ENCODE assay signal across 24 cellular contexts in genomic region chr20:49377326-49377725, GRCh38.
A peak's percentile ranks its signal among the peaks of the same experiment; 100 is the strongest.
DNase-seq lines count a peak whose midpoint lies in the region; ATAC-seq, FAIRE-seq and TF ChIP-seq lines count a peak whose summit lies in the region.
"Had no signal": no experiment of that assay in that cellular context is flagged by ENCODE, and none has a peak within 500 bp of the region (broad histone marks: within the 10 kb centered on the region; RNA-seq: fewer than 3 reads in every experiment).

No MANE protein-coding gene starts in this region.

- peaks cover 51% of the 10 kb centered on the region for H3K27me3 Mint-ChIP-seq in stimulated activated memory B cell treated with anti-CD40 and anti-IgM and Interleukin-4, amounts not matched to agents 10 μg/mL and 1 μg/mL and 100 μg/mL, for 72 hours

- 7% methylated on average over 4 of the region's 4 CpGs for WGBS in HepG2 (ENCODE audit: low lambda C conversion rate)
- WGBS in right lobe of liver (ENCODE audit: insufficient coverage, low coverage, low lambda C conversion rate, missing lambda C conversion rate) = 58% methylated on average over 4 of the region's 4 CpGs

- H3K36me3 ChIP-seq in HepG2 (replicated peaks in 1 of 2; ENCODE audit: control insufficient read depth in 1 of 2, insufficient read depth in 2 of 2, low read length in 2 of 2) (no peaks in the 10 kb centered on the region), right lobe of liver (no peaks in the 10 kb centered on the region)
- H3K36me3 ChIP-seq: BE2C, SJCRH30 had no signal

- POLR2A ChIA-PET in HepG2 (lab: Yijun Ruan, JAX) = interaction anchor here (0.6 kb wide), 1 partner anchor 39 kb away, joined by 4 read pairs; no protein-coding TSS in a partner anchor

- intact Hi-C loops in HepG2 (cut with micrococcal nuclease; ENCODE audit: unreplicated experiment) = no loop called here
- intact Hi-C loops in right lobe of liver (cut with DNase I) = no loop called here

- H3K4me2 ChIP-seq in HepG2 (ENCODE audit: low read depth, low read length) = no peak overlapping the region

- no peaks in the 10 kb centered on the region for H3K36me3 Mint-ChIP-seq in stimulated activated memory B cell treated with anti-CD40 and anti-IgM and Interleukin-4, amounts not matched to agents 10 μg/mL and 1 μg/mL and 100 μg/mL, for 72 hours
- H3K36me3 Mint-ChIP-seq: CD14-positive monocyte; CD8-positive, alpha-beta memory T cell had no signal

- H3K4me3 ChIP-seq in HepG2 (replicated peaks in 1 of 3; ENCODE audit: insufficient read depth in 1 of 3, low read depth in 2 of 3, low read length in 3 of 3) (no peak overlapping the region), right lobe of liver (no peak overlapping the region)
- H3K4me3 ChIP-seq: MG63, SJCRH30 had no signal

- in situ Hi-C loops in HepG2 (cut with HindIII; ENCODE audit: extremely low pct_ligation_motif_present, low pct_unique_long_range_greater_than_20kb) = no loop called here
- in situ Hi-C loops in ACHN (cut with HindIII; ENCODE audit: low pct_ligation_motif_present, low pct_unique_long_range_greater_than_20kb, low sequenced_read_pairs) = no loop called here

- no peak for TF ChIP-seq EP300 in HepG2 (IDR thresholded peaks at IDR 0.05; ENCODE audit: low read depth in 2 of 2, low read length in 2 of 2)
- no peak for TF ChIP-seq EP300 in HepG2 (CRISPR knock-in tag; IDR thresholded peaks at IDR 0.05; ENCODE audit: borderline replicate concordance)

- H3K9ac ChIP-seq in HepG2 (ENCODE audit: insufficient read depth, low read depth, low read length) = no peak overlapping the region

- H3K4me1 Mint-ChIP-seq in stimulated activated memory B cell treated with anti-CD40 and anti-IgM and Interleukin-4, amounts not matched to agents 10 μg/mL and 1 μg/mL and 100 μg/mL, for 72 hours = no peaks in the 10 kb centered on the region
- H3K4me1 Mint-ChIP-seq: CD14-positive monocyte; CD8-positive, alpha-beta memory T cell had no signal

- no peaks in the 10 kb centered on the region for H3K79me2 ChIP-seq in HepG2 (ENCODE audit: insufficient read depth, low read length)

- H4K20me1 ChIP-seq in HepG2 (ENCODE audit: insufficient read depth, low read length) = no peaks in the 10 kb centered on the region

- H3K27ac Mint-ChIP-seq in stimulated activated memory B cell treated with anti-CD40 and anti-IgM and Interleukin-4, amounts not matched to agents 10 μg/mL and 1 μg/mL and 100 μg/mL, for 72 hours = no peak overlapping the region
- H3K27ac Mint-ChIP-seq: CD14-positive monocyte had no signal

- H3K27ac ChIP-seq in HepG2 (ENCODE audit: extremely low read length, insufficient read depth, low read length) (no peak overlapping the region), right lobe of liver (no peak overlapping the region)
- H3K27ac ChIP-seq: 22Rv1, SJCRH30 had no signal

- FAIRE-seq in HepG2 (lab: Jason Lieb, UNC) = no peak
- FAIRE-seq: H54 had no signal

- no peak overlapping the region for H2AFZ ChIP-seq in HepG2 (ENCODE audit: low read length)

- no peaks in the 10 kb centered on the region for H3K9me3 Mint-ChIP-seq in stimulated activated memory B cell treated with anti-CD40 and anti-IgM and Interleukin-4, amounts not matched to agents 10 μg/mL and 1 μg/mL and 100 μg/mL, for 72 hours
- H3K9me3 Mint-ChIP-seq: CD8-positive, alpha-beta memory T cell had no signal

- ATAC-seq in HepG2 = no peak
- ATAC-seq in right lobe of liver = no peak
- peak; percentile 10 for ATAC-seq in stimulated activated memory B cell treated with anti-CD40 and anti-IgM and Interleukin-4, amounts not matched to agents 10 μg/mL and 1 μg/mL and 100 μg/mL, for 72 hours
- no peak for ATAC-seq in GM19023 (IDR thresholded peaks at IDR 0.05; ENCODE audit: unreplicated experiment)
- ATAC-seq: Right ventricle myocardium inferior had no signal

- DNase-seq in DMS 273 (lab: John Stamatoyannopoulos, UW; ENCODE audit: unreplicated experiment) = peak; percentile 23
- no peak for DNase-seq in DMS 273 treated with DMSO at 0.1 percent for 48 hours (lab: John Stamatoyannopoulos, UW)
- no peak for DNase-seq in HepG2 (ENCODE audit: low spot score)
- no peak for DNase-seq in right lobe of liver
- DNase-seq in myocyte (ENCODE audit: low read depth) = peak; percentile 32
- no peak for DNase-seq in ACHN
- DNase-seq: BE2C; CD8-positive, alpha-beta memory T cell; DMS153; DND-41; IMR-90; KG1; MG63; NCI-H1105 treated with DMSO at 0.1 percent for 48 hours; NCI-H146; NCI-H2081; NCI-H774; SJCRH30 had no signal

- no TSS peak for BruUV-seq in HepG2 (replicated peaks; lab: Mats Ljungman, UMichigan)

- TF ChIP-seq RAD21 in HepG2 (CRISPR knock-in tag; IDR thresholded peaks at IDR 0.05) = no peak

- CTCF ChIA-PET in HepG2 (lab: Yijun Ruan, JAX; ENCODE audit: low intra/inter-chr PET ratio, low total read pairs) = no interaction called here

- H3K4me1 ChIP-seq in HepG2 (ENCODE audit: insufficient read depth, low read length) (no peaks in the 10 kb centered on the region), right lobe of liver (peaks cover 0 to 14% (median 3%) of the 10 kb centered on the region in 4 donors)
- H3K4me1 ChIP-seq: BE2C had no signal

- TF ChIP-seq POLR2A in HepG2 (IDR thresholded peaks at IDR 0.05; ENCODE audit: insufficient read depth in 1 of 2, low read depth in 2 of 2, low read length in 2 of 2) (no peak), right lobe of liver (IDR thresholded peaks at IDR 0.05) (no peak)

- no peak overlapping the region for H3K4me3 Mint-ChIP-seq in stimulated activated memory B cell treated with anti-CD40 and anti-IgM and Interleukin-4, amounts not matched to agents 10 μg/mL and 1 μg/mL and 100 μg/mL, for 72 hours
- H3K4me3 Mint-ChIP-seq: CD14-positive monocyte; CD8-positive, alpha-beta memory T cell had no signal

- H3K27me3 ChIP-seq in HepG2 (ENCODE audit: control insufficient read depth in 1 of 2, insufficient read depth in 2 of 2, low read length in 2 of 2) (peaks cover 11 to 50% of the 10 kb centered on the region in 2 experiments; a peak in 4 of 5 replicates), right lobe of liver (no peaks in the 10 kb centered on the region)
- H3K27me3 ChIP-seq: BE2C, MG63, SJCRH30 had no signal

- H3K9me3 ChIP-seq in HepG2 (ENCODE audit: low read length) = no peaks in the 10 kb centered on the region
- no peaks in the 10 kb centered on the region for H3K9me3 ChIP-seq in right lobe of liver
- H3K9me3 ChIP-seq: BE2C, MG63, SJCRH30 had no signal

- no peak for TF ChIP-seq CTCF in HepG2 (CRISPR knock-in tag; IDR thresholded peaks at IDR 0.05)
- no peak for TF ChIP-seq CTCF in right lobe of liver (IDR thresholded peaks at IDR 0.05)

TF ChIP-seq in HepG2, 621 proteins besides CTCF, POLR2A, EP300 and RAD21:
- TF ChIP-seq ZNF629 (CRISPR knock-in tag; conservative IDR thresholded peaks at IDR 0.05) (0 out of 2 replicates have a peak, but pooled peaks have one; percentile 21), TFDP2 (CRISPR knock-in tag; IDR thresholded peaks at IDR 0.05) (no peak)
TF ChIP-seq in HepG2: peak in this region for 1.

Comparison
In these comparisons a context has a peak if more than half of its experiments do, and no peak if none do; other contexts are left out.
1. DNase-seq: peak in DMS 273 (single experiment) and myocyte (single experiment); none in DMS 273 treated with DMSO at 0.1 percent for 48 hours (single experiment), HepG2 (single experiment), right lobe of liver (0 of 3) and ACHN (single experiment).